Comparison of ENCODE assay signal across 17 cellular contexts in the genomic region with DNA sequence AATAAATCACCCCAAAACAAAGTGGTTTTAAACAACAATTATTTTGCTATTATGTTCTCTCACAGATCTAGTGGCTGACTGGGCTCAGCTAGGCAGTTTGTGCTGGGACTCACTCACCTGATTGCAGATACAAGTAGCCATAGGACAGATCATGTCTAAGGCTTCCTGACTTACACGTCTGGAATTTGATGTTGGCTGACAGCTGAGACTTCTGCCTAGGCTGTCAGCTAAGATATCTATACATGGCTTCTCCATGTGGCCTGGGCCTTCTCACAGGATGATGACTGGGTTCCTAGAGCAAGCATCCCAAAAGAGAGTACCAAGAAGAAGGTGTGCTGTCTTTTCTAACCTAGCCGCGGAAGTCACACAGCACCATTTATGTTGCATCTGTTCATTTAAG.
"Had no signal": no experiment of that assay in that cellular context is flagged by ENCODE, and none has a peak within 500 bp of the region (broad histone marks: within the 10 kb centered on the region; RNA-seq: fewer than 3 reads in every experiment).

No MANE protein-coding gene starts in this region.

- ATAC-seq: esophagus mucosa; gastrocnemius medialis; heart right ventricle; naive thymus-derived CD8-positive, alpha-beta T cell; sciatic nerve; stimulated activated naive B cell treated with anti-CD40 and anti-IgM and Interleukin-4, amounts not matched to agents 10 μg/mL and 1 μg/mL and 100 μg/mL, for 72 hours; stimulated activated naive CD8-positive, alpha-beta T cell treated with anti-CD3 and anti-CD28 coated beads, Interleukin-15, amount 100 ng/mL, for 72 hours had no signal

- H3K9me3 ChIP-seq: gastrocnemius medialis, heart right ventricle, neutrophil, testis had no signal

- H3K4me3 ChIP-seq: dorsolateral prefrontal cortex, gastrocnemius medialis, heart right ventricle, skin epidermis, testis, tibial nerve had no signal

- H3K4me1 ChIP-seq: gastrocnemius medialis, heart right ventricle, testis, tibial nerve had no signal

- DNase-seq: cortex of kidney; dorsolateral prefrontal cortex; effector CD8-positive, alpha-beta T cell; gastrocnemius medialis; heart right ventricle; naive thymus-derived CD8-positive, alpha-beta T cell; posterior cingulate gyrus; stimulated activated CD4-positive, alpha-beta T cell treated with anti-CD3 and anti-CD28 coated beads, Interleukin-2, amount 100 ng/mL, for 24 hours; stimulated activated CD4-positive, alpha-beta T cell treated with anti-CD3 and anti-CD28 coated beads, Interleukin-4, amount 100 ng/mL, for 4 hours; stimulated activated naive B cell treated with anti-CD40 and anti-IgM and Interleukin-4, amounts not matched to agents 10 μg/mL and 1 μg/mL and 100 μg/mL, for 72 hours; stimulated activated naive CD8-positive, alpha-beta T cell treated with anti-CD3 and anti-CD28 coated beads, Interleukin-15, amount 100 ng/mL, for 72 hours; testis had no signal

- H3K36me3 ChIP-seq: gastrocnemius medialis, heart right ventricle, neutrophil, tibial nerve had no signal

- H3K27me3 ChIP-seq: dorsolateral prefrontal cortex, neutrophil, testis, tibial nerve had no signal

- H3K27ac ChIP-seq: dorsolateral prefrontal cortex, gastrocnemius medialis, heart right ventricle, neutrophil, skin epidermis, testis, tibial nerve had no signal
